In the genomic region with DNA sequence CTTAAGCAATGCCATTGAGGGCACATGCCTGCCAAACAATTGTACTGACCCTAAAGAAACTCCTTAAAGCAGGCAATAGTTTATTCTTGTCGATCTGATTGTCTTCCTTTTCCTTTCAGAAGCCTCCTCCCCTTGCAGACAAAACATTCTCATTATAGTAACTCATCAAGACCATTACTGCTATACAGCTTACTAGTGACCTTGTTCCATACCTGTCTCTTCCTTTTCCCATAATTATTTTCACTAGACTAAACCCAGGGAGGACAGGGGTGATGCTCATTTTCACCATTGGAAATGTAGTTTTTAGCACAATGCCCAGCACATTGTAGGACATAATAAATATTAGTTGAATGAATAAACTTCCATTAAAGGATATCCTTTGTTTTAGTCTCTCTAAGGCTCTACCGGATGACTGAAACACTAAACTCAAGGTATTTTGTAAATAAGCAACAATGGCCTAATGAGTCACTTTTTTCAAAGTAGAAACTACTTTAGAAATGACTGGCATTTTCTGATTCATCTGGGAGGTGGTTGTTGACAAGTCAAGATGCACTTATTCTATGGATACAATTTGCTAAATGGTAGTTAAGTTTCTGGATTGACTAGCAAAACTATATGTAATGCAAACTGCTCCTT, we compare ENCODE assay signal across 16 cellular contexts. TPM values are rescaled to one million over a fixed set of nuclear protein-coding genes. Genes with fewer than 3 reads are reported as not detected.
DNase-seq lines count a peak whose midpoint lies in the region; ATAC-seq, FAIRE-seq and TF ChIP-seq lines count a peak whose summit lies in the region.
"Had no signal": no experiment of that assay in that cellular context is flagged by ENCODE, and none has a peak within 500 bp of the region (broad histone marks: within the 10 kb centered on the region; RNA-seq: fewer than 3 reads in every experiment).

No MANE protein-coding gene starts in this region.

- no peak for FAIRE-seq in GM12878 (lab: Jason Lieb, UNC)
- FAIRE-seq: K562 had no signal

- intact Hi-C loops in GM12878 (cut with micrococcal nuclease; ENCODE audit: unreplicated experiment), result no loop called here

- H3K27me3 ChIP-seq in GM12878 (replicated peaks in 1 of 2; ENCODE audit: control insufficient read depth in 2 of 2, insufficient read depth in 2 of 2, low read length in 1 of 2), result 0 out of 4 replicates have a peak, but pooled peaks cover 0 to 1% of the 10 kb centered on the region in 2 experiments
- H3K27me3 ChIP-seq in neuron (ENCODE audit: insufficient read depth, low read length), result no peaks in the 10 kb centered on the region

- no peaks in the 10 kb centered on the region for H3K36me3 ChIP-seq in GM12878 (ENCODE audit: control insufficient read depth in 2 of 2, insufficient read depth in 2 of 2, low read length in 1 of 2)
- no peaks in the 10 kb centered on the region for H3K36me3 ChIP-seq in neuron (ENCODE audit: insufficient read depth, low read length)
- H3K36me3 ChIP-seq: left ventricle myocardium inferior, thoracic aorta had no signal

- SMC1A ChIA-PET in GM12878 (lab: Charles Lee; ENCODE audit: uncharacterized antibody, unreplicated experiment), result no interaction called here

- 0% methylated on average over 2 of the region's 2 CpGs for WGBS in GM12878 (ENCODE audit: insufficient coverage, insufficient replicate concordance, low lambda C conversion rate, missing lambda C conversion rate)

- TF ChIP-seq EP300 in GM12878 (IDR thresholded peaks at IDR 0.05; ENCODE audit: borderline replicate concordance in 1 of 2, control insufficient read depth in 1 of 2, low read depth in 2 of 2, low read length in 2 of 2), result no peak

- no TSS peak for BruUV-seq in GM12878 (replicated peaks; lab: Mats Ljungman, UMichigan)

- H3K9ac ChIP-seq in GM12878 (ENCODE audit: control insufficient read depth, insufficient read depth, low read length), result no peak overlapping the region

- ATAC-seq in GM21423 (IDR thresholded peaks at IDR 0.05; ENCODE audit: unreplicated experiment) (peak; percentile 49), HG03432 (IDR thresholded peaks at IDR 0.05; ENCODE audit: unreplicated experiment) (peak; percentile 85), GM12878 (peak; percentile 21; the same call in 1 of the 3 replicates), SK-N-SH treated with all-trans-retinoic acid at 6 μM for 48 hours (no peak), HG02981 (IDR thresholded peaks at IDR 0.05; ENCODE audit: unreplicated experiment) (no peak), GM21576 (IDR thresholded peaks at IDR 0.05; ENCODE audit: unreplicated experiment) (no peak)
- ATAC-seq: K562; naive thymus-derived CD4-positive, alpha-beta T cell had no signal

- H3K79me2 ChIP-seq in GM12878 (ENCODE audit: control insufficient read depth, insufficient read depth, low read length), result no peaks in the 10 kb centered on the region

- H4K20me1 ChIP-seq in GM12878 (ENCODE audit: control insufficient read depth, insufficient read depth), result no peaks in the 10 kb centered on the region

- POLR2A ChIA-PET in GM12878 (lab: Charles Lee), result no interaction called here

- no peak overlapping the region for H2AFZ ChIP-seq in GM12878 (ENCODE audit: control insufficient read depth, low read depth, low read length)
- H2AFZ ChIP-seq in neuron (ENCODE audit: low read depth, low read length), result peak overlapping the region; percentile 77

- TF ChIP-seq CTCF in GM12878 (IDR thresholded peaks at IDR 0.05 in 2 of 3, conservative IDR thresholded peaks at IDR 0.05 in 1 of 3; ENCODE audit: control insufficient read depth in 2 of 3, extremely low read depth in 1 of 3, insufficient read depth in 1 of 3, low read depth in 3 of 3, low read length in 3 of 3), result no peak

- no peak for TF ChIP-seq POLR2A in GM12878 (IDR thresholded peaks at IDR 0.05; ENCODE audit: low read depth, low read length)

- CTCF ChIA-PET in GM12878 (lab: Yijun Ruan, JAX), result no interaction called here

- no peak for TF ChIP-seq RAD21 in GM12878 (IDR thresholded peaks at IDR 0.05; ENCODE audit: insufficient read depth, low read depth, low read length)

- no peak overlapping the region for H3K27ac ChIP-seq in GM12878 (ENCODE audit: control insufficient read depth, insufficient read depth)
- H3K27ac ChIP-seq: left ventricle myocardium inferior, thoracic aorta had no signal

- H3K4me3 ChIP-seq in GM12878 (no peak overlapping the region), neuron (ENCODE audit: low read length) (no peak overlapping the region)
- H3K4me3 ChIP-seq: K562, left ventricle myocardium inferior, thoracic aorta had no signal

- no peak for DNase-seq in GM12878 (ENCODE audit: low read depth, low spot score)
- DNase-seq in activated naive CD4-positive, alpha-beta T cell treated with anti-CD3 and anti-CD28 coated beads, Interleukin-2, amount 50 U/mL, for 16 hours, result no peak
- DNase-seq: cerebellar nuclear complex; DMS79; left ventricle myocardium inferior; naive thymus-derived CD4-positive, alpha-beta T cell; NCI-H1436; NCI-H510A treated with DMSO at 0.1 percent for 48 hours had no signal

- H3K9me3 ChIP-seq in GM12878 (replicated peaks; ENCODE audit: control insufficient read depth, insufficient read depth, low read length) (no peaks in the 10 kb centered on the region; the same call in 2 of the 3 replicates), neuron (ENCODE audit: low read length) (no peaks in the 10 kb centered on the region)
- H3K9me3 ChIP-seq: left ventricle myocardium inferior, thoracic aorta had no signal

- H3K4me1 ChIP-seq in GM12878 (ENCODE audit: control insufficient read depth, insufficient read depth, low read length) (no peaks in the 10 kb centered on the region), neuron (ENCODE audit: insufficient read depth, low read length) (peaks cover 18% of the 10 kb centered on the region)
- H3K4me1 ChIP-seq: left ventricle myocardium inferior had no signal

- RAD21 ChIA-PET in GM12878 (lab: Charles Lee; ENCODE audit: unreplicated experiment), result no interaction called here

- in situ Hi-C loops in GM12878 (cut with MboI), result no loop called here

- H3K4me2 ChIP-seq in GM12878 (ENCODE audit: control insufficient read depth, insufficient read depth), result no peak overlapping the region

TF ChIP-seq in GM12878, 131 proteins besides CTCF, POLR2A, EP300 and RAD21 (continues in another document):
- 0 out of 2 replicates have a peak, but pooled peaks have one; percentile 16 for TF ChIP-seq JUNB (IDR thresholded peaks at IDR 0.05)

RNA-seq across cellular contexts. Expression of a gene that starts 9.3 kb away (rescaled TPM):
- total RNA-seq in GM12878 (2013; cell fraction: nucleolus; rRNA removed), result 40.4 and 42.3 TPM in 2 replicates
- total RNA-seq in GM12878 (2014; rRNA removed) (18.1 and 22.9 TPM in 2 replicates), GM12878 (2014; rRNA removed; fragmentation: Illumina TruSeq; extraction: Trizol) (23.9 and 26.7 TPM in 2 replicates), GM12878 (2021) (17.2 and 18.0 TPM in 2 replicates)
- 5.6 TPM for polyA plus RNA-seq in GM12878 (2011; ENCODE audit: low read depth)
- polyA plus RNA-seq in GM12878 (2011; rRNA removed) (17.2 and 23.6 TPM in 2 replicates), GM12878 (2014; fragmentation: Illumina TruSeq; extraction: Trizol) (22.8 and 30.8 TPM in 2 replicates), GM12878 (2014; fragmentation: Nextera tagmentation; extraction: Ambion mirVana) (1 to 10 TPM; 8.7 to 8.8 TPM), GM12878 (2014; rRNA removed) (12.8 and 14.7 TPM in 2 replicates), GM12878 (2016; fragmentation: Nextera tagmentation; extraction: Ambion mirVana) (10 to 100 TPM; 14.7 to 14.8 TPM)
- 5.8 and 6.4 TPM in 2 replicates for polyA plus RNA-seq in GM12878 (2011; cell fraction: cytosol; rRNA removed)
- 11.6 and 13.6 TPM in 2 replicates for polyA plus RNA-seq in GM12878 (2011; cell fraction: nucleus; rRNA removed)
- 7.4 and 10.8 TPM in 2 replicates for polyA plus RNA-seq in GM12878 (2012)
- polyA minus RNA-seq in GM12878 (2011; rRNA and poly(A)+ RNA removed), result 11.6 and 13.2 TPM in 2 replicates
- 5.2 and 8.0 TPM in 2 replicates for polyA minus RNA-seq in GM12878 (2011; cell fraction: cytosol; rRNA and poly(A)+ RNA removed)
- 16.4 and 20.6 TPM in 2 replicates for polyA minus RNA-seq in GM12878 (2011; cell fraction: nucleus; rRNA and poly(A)+ RNA removed)

RNA-seq across cellular contexts. Expression of a gene that starts 45.8 kb away (rescaled TPM):
- 33.0 and 33.8 TPM in 2 replicates for total RNA-seq in GM12878 (2013; cell fraction: nucleolus; rRNA removed)
- 5.1 and 6.0 TPM in 2 replicates for total RNA-seq in GM12878 (2014; rRNA removed)
- total RNA-seq in GM12878 (2014; rRNA removed; fragmentation: Illumina TruSeq; extraction: Trizol), result 3.8 and 7.0 TPM in 2 replicates
- 3.9 and 5.3 TPM in 2 replicates for total RNA-seq in GM12878 (2021)
- 1.2 TPM for polyA plus RNA-seq in GM12878 (2011; ENCODE audit: low read depth)
- 10.6 and 11.6 TPM in 2 replicates for polyA plus RNA-seq in GM12878 (2011; rRNA removed)
- 1.4 TPM in 2 replicates for polyA plus RNA-seq in GM12878 (2011; cell fraction: cytosol; rRNA removed)
- 3.4 and 3.8 TPM in 2 replicates for polyA plus RNA-seq in GM12878 (2011; cell fraction: nucleus; rRNA removed)
- 3.5 and 3.6 TPM in 2 replicates for polyA plus RNA-seq in GM12878 (2012)
- 2.0 and 9.9 TPM in 2 replicates for polyA plus RNA-seq in GM12878 (2014; fragmentation: Illumina TruSeq; extraction: Trizol)
- polyA plus RNA-seq in GM12878 (2014; fragmentation: Nextera tagmentation; extraction: Ambion mirVana), result 10 to 100 TPM; 15.4 to 18.1 TPM
- polyA plus RNA-seq in GM12878 (2014; rRNA removed), result 1.9 and 7.5 TPM in 2 replicates
- polyA plus RNA-seq in GM12878 (2016; fragmentation: Nextera tagmentation; extraction: Ambion mirVana), result 10 to 100 TPM; 14.0 to 16.6 TPM
- polyA minus RNA-seq in GM12878 (2011; rRNA and poly(A)+ RNA removed), result 6.0 and 6.7 TPM in 2 replicates
- polyA minus RNA-seq in GM12878 (2011; cell fraction: cytosol; rRNA and poly(A)+ RNA removed), result 2.8 TPM in 1 of 2 replicates, not detected in the other
- polyA minus RNA-seq in GM12878 (2011; cell fraction: nucleus; rRNA and poly(A)+ RNA removed), result 13.7 and 15.1 TPM in 2 replicates

RNA-seq across cellular contexts. Expression of a gene that starts 46.1 kb away (rescaled TPM):
- 30.6 and 33.6 TPM in 2 replicates for total RNA-seq in GM12878 (2013; cell fraction: nucleolus; rRNA removed)
- total RNA-seq in GM12878 (2014; rRNA removed), result 59.4 and 64.9 TPM in 2 replicates
- total RNA-seq in GM12878 (2014; rRNA removed; fragmentation: Illumina TruSeq; extraction: Trizol), result 44.0 and 47.1 TPM in 2 replicates
- 45.4 and 47.2 TPM in 2 replicates for total RNA-seq in GM12878 (2021)
- 9.3 TPM for polyA plus RNA-seq in GM12878 (2011; ENCODE audit: low read depth)
- polyA plus RNA-seq in GM12878 (2011; rRNA removed), result 47.1 and 69.5 TPM in 2 replicates
- polyA plus RNA-seq in GM12878 (2011; cell fraction: cytosol; rRNA removed), result 18.0 and 27.4 TPM in 2 replicates
- polyA plus RNA-seq in GM12878 (2011; cell fraction: nucleus; rRNA removed), result 18.2 and 22.5 TPM in 2 replicates
- 20.7 and 24.5 TPM in 2 replicates for polyA plus RNA-seq in GM12878 (2012)
- polyA plus RNA-seq in GM12878 (2014; fragmentation: Illumina TruSeq; extraction: Trizol), result 46.2 and 51.0 TPM in 2 replicates
- polyA plus RNA-seq in GM12878 (2014; fragmentation: Nextera tagmentation; extraction: Ambion mirVana), result 10 to 100 TPM; 53.8 to 87.8 TPM
- 35.0 and 37.3 TPM in 2 replicates for polyA plus RNA-seq in GM12878 (2014; rRNA removed)
- polyA plus RNA-seq in GM12878 (2016; fragmentation: Nextera tagmentation; extraction: Ambion mirVana), result 10 to 100 TPM; 86.2 to 92.6 TPM
- 21.7 and 28.2 TPM in 2 replicates for polyA minus RNA-seq in GM12878 (2011; rRNA and poly(A)+ RNA removed)
- polyA minus RNA-seq in GM12878 (2011; cell fraction: cytosol; rRNA and poly(A)+ RNA removed), result 15.2 and 19.4 TPM in 2 replicates
- polyA minus RNA-seq in GM12878 (2011; cell fraction: nucleus; rRNA and poly(A)+ RNA removed), result 27.0 and 46.8 TPM in 2 replicates

Comparison
In these comparisons a context has a peak if more than half of its experiments do, and no peak if none do; other contexts are left out.
1. ATAC-seq: peak in GM21423 (single experiment), HG03432 (single experiment) and GM12878 (single experiment); none in SK-N-SH treated with all-trans-retinoic acid at 6 μM for 48 hours (single experiment), HG02981 (single experiment) and GM21576 (single experiment).